8 cellular contexts compared by ENCODE assay signal in the genomic region with DNA sequence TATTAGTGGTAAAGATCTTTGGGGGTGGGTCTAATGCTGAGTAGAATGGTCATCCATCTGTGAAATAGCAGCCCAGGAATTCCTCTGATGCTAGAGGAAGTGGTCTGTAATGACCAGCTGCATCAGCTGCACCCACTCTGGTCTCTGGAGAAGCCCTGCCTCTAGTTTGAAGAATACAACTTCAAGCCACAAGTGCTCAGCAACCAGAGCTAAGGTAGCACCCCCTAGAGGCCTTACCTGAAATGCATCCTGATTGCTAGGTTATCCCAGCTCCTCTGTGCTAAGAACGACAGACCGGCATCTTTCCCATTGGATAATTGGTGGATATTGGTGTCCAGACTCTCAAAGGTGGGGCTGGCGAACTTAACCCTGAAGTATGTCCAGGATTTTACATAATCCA. TPM values are rescaled to one million over a fixed set of nuclear protein-coding genes. Genes with fewer than 3 reads are reported as not detected.
DNase-seq lines count a peak whose midpoint lies in the region; ATAC-seq and TF ChIP-seq lines count a peak whose summit lies in the region.

No MANE protein-coding gene starts in this region.

- no peaks in the 10 kb centered on the region for H3K9me3 Mint-ChIP-seq in activated CD8-positive, alpha-beta memory T cell treated with anti-CD3 and anti-CD28 coated beads, Interleukin-2, amount 10 ng/mL, durations not matched to agents 7 days and 5 days (ENCODE audit: low read depth)
- H3K9me3 Mint-ChIP-seq in stimulated activated naive B cell treated with anti-CD40 and anti-IgM and Interleukin-4, amounts not matched to agents 10 μg/mL and 1 μg/mL and 100 μg/mL, for 72 hours, result peaks cover 11 to 16% of the 10 kb centered on the region in 2 donors

- peaks cover 8% of the 10 kb centered on the region for H3K27me3 Mint-ChIP-seq in activated CD8-positive, alpha-beta memory T cell treated with anti-CD3 and anti-CD28 coated beads, Interleukin-2, amount 10 ng/mL, durations not matched to agents 7 days and 5 days
- peaks cover 0 to 5% of the 10 kb centered on the region in 2 donors for H3K27me3 Mint-ChIP-seq in stimulated activated naive B cell treated with anti-CD40 and anti-IgM and Interleukin-4, amounts not matched to agents 10 μg/mL and 1 μg/mL and 100 μg/mL, for 72 hours

- no peak overlapping the region for H3K27ac Mint-ChIP-seq in activated CD8-positive, alpha-beta memory T cell treated with anti-CD3 and anti-CD28 coated beads, Interleukin-2, amount 10 ng/mL, durations not matched to agents 7 days and 5 days
- H3K27ac Mint-ChIP-seq in stimulated activated naive B cell treated with anti-CD40 and anti-IgM and Interleukin-4, amounts not matched to agents 10 μg/mL and 1 μg/mL and 100 μg/mL, for 72 hours, result no peak overlapping the region

- TF ChIP-seq CTCF in epithelial cell of proximal tubule (conservative IDR thresholded peaks at IDR 0.05; ENCODE audit: low read depth, low read length), result peak; percentile 72

- no peaks in the 10 kb centered on the region for H3K27me3 ChIP-seq in NT2/D1 (ENCODE audit: insufficient read depth, insufficient read length)

- H3K9ac ChIP-seq in NT2/D1 (ENCODE audit: insufficient read length, low read depth), result no peak overlapping the region

- CTCF ChIA-PET in activated CD8-positive, alpha-beta memory T cell treated with anti-CD3 and anti-CD28 coated beads, Interleukin-2, amount 10 ng/mL, durations not matched to agents 7 days and 5 days (lab: Charles Lee), result interaction anchor here (0.7 to 1.7 kb wide), 8 partner anchors 9 to 113 kb away, joined by 3 to 7 read pairs (median 4); no protein-coding TSS in a partner anchor

- H3K9me3 ChIP-seq in NT2/D1 (ENCODE audit: insufficient read depth, low read length), result no peaks in the 10 kb centered on the region

- peaks cover 3% of the 10 kb centered on the region for H3K36me3 ChIP-seq in NT2/D1 (ENCODE audit: insufficient read depth, insufficient read length, low read length)

- no peaks in the 10 kb centered on the region for H3K4me1 ChIP-seq in NT2/D1 (ENCODE audit: insufficient read depth, insufficient read length)

- peaks cover 8% of the 10 kb centered on the region for H3K4me1 Mint-ChIP-seq in activated CD8-positive, alpha-beta memory T cell treated with anti-CD3 and anti-CD28 coated beads, Interleukin-2, amount 10 ng/mL, durations not matched to agents 7 days and 5 days
- H3K4me1 Mint-ChIP-seq in stimulated activated naive B cell treated with anti-CD40 and anti-IgM and Interleukin-4, amounts not matched to agents 10 μg/mL and 1 μg/mL and 100 μg/mL, for 72 hours, result peaks cover 27 to 39% of the 10 kb centered on the region in 2 donors

- H3K4me3 Mint-ChIP-seq in activated CD8-positive, alpha-beta memory T cell treated with anti-CD3 and anti-CD28 coated beads, Interleukin-2, amount 10 ng/mL, durations not matched to agents 7 days and 5 days, result no peak overlapping the region
- H3K4me3 Mint-ChIP-seq in stimulated activated naive B cell treated with anti-CD40 and anti-IgM and Interleukin-4, amounts not matched to agents 10 μg/mL and 1 μg/mL and 100 μg/mL, for 72 hours, result no peak overlapping the region

- peak; percentile 53 for DNase-seq in activated CD8-positive, alpha-beta memory T cell treated with anti-CD3 and anti-CD28 coated beads, Interleukin-2, amount 10 ng/mL, durations not matched to agents 7 days and 5 days
- DNase-seq in activated CD8-positive, alpha-beta memory T cell treated with anti-CD3 and anti-CD28 coated beads for 24 hours, result no peak
- DNase-seq in NT2/D1 (ENCODE audit: low read depth, low spot score) (peak; percentile 16), epithelial cell of proximal tubule (ENCODE audit: low read depth) (no peak)
- DNase-seq in stimulated activated naive B cell treated with anti-CD40 and anti-IgM and Interleukin-4, amounts not matched to agents 10 μg/mL and 1 μg/mL and 100 μg/mL, for 72 hours, result no peak

- H3K4me3 ChIP-seq in NT2/D1 (ENCODE audit: insufficient read length, low read depth) (no peak overlapping the region), epithelial cell of proximal tubule (ENCODE audit: low read depth, low read length) (no peak overlapping the region)

- peak; percentile 47 for ATAC-seq in activated CD8-positive, alpha-beta memory T cell treated with anti-CD3 and anti-CD28 coated beads, Interleukin-2, amount 10 ng/mL, durations not matched to agents 7 days and 5 days
- peak; percentile 10 to 34 for ATAC-seq in stimulated activated naive B cell treated with anti-CD40 and anti-IgM and Interleukin-4, amounts not matched to agents 10 μg/mL and 1 μg/mL and 100 μg/mL, for 72 hours (replicated peaks)
- ATAC-seq in GM21528 (IDR thresholded peaks at IDR 0.05; ENCODE audit: low FRiP score, unreplicated experiment) (no peak), HG02763 (IDR thresholded peaks at IDR 0.05; ENCODE audit: unreplicated experiment) (no peak), HG02885 (IDR thresholded peaks at IDR 0.05; ENCODE audit: poor library complexity, unreplicated experiment) (no peak)

- peaks cover 4% of the 10 kb centered on the region for H3K36me3 Mint-ChIP-seq in activated CD8-positive, alpha-beta memory T cell treated with anti-CD3 and anti-CD28 coated beads, Interleukin-2, amount 10 ng/mL, durations not matched to agents 7 days and 5 days
- peaks cover 3 to 14% of the 10 kb centered on the region in 2 donors for H3K36me3 Mint-ChIP-seq in stimulated activated naive B cell treated with anti-CD40 and anti-IgM and Interleukin-4, amounts not matched to agents 10 μg/mL and 1 μg/mL and 100 μg/mL, for 72 hours

RNA-seq across cellular contexts. Expression of a gene that starts 58.2 kb away (rescaled TPM):
- total RNA-seq in activated CD8-positive, alpha-beta memory T cell treated with anti-CD3 and anti-CD28 coated beads, Interleukin-2, amount 10 ng/mL, durations not matched to agents 7 days and 5 days, result under 1 TPM; 0.12 to 0.15 TPM
- not detected in 2 replicates for total RNA-seq in epithelial cell of proximal tubule

Comparison
In these comparisons a context has a peak if more than half of its experiments do, and no peak if none do; other contexts are left out.
1. DNase-seq: peak in activated CD8-positive, alpha-beta memory T cell treated with anti-CD3 and anti-CD28 coated beads, Interleukin-2, amount 10 ng/mL, durations not matched to agents 7 days and 5 days (single experiment) and NT2/D1 (single experiment); none in activated CD8-positive, alpha-beta memory T cell treated with anti-CD3 and anti-CD28 coated beads for 24 hours (single experiment), epithelial cell of proximal tubule (single experiment) and stimulated activated naive B cell treated with anti-CD40 and anti-IgM and Interleukin-4, amounts not matched to agents 10 μg/mL and 1 μg/mL and 100 μg/mL, for 72 hours (single experiment).
2. ATAC-seq: peak in activated CD8-positive, alpha-beta memory T cell treated with anti-CD3 and anti-CD28 coated beads, Interleukin-2, amount 10 ng/mL, durations not matched to agents 7 days and 5 days (single experiment) and stimulated activated naive B cell treated with anti-CD40 and anti-IgM and Interleukin-4, amounts not matched to agents 10 μg/mL and 1 μg/mL and 100 μg/mL, for 72 hours (2 of 2); none in GM21528 (single experiment), HG02763 (single experiment) and HG02885 (single experiment).